In the genomic region with DNA sequence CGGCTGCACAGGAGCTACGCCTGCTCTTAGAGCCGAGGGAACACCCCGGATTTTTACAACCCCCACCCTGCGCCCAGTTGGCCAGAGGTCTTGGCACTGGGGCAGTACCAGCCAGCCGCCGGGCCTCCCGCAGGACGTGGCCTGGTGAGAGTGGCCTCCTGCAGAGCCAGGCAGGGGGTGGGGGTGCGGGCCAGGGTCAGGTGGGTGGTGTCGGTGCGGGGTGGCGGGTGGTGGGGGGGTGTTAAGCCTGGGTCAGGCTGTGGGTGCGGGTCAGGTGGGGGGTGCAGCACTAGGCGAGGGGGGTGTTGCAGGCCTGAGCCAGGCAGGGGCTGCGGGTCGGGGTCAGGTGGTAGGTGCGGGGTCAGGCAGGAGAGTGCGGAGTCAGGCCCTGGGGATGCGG, we compare ENCODE assay signal across 8 cellular contexts. TPM values are rescaled to one million over a fixed set of nuclear protein-coding genes. Genes with fewer than 3 reads are reported as not detected.
DNase-seq lines count a peak whose midpoint lies in the region; ATAC-seq and TF ChIP-seq lines count a peak whose summit lies in the region.

No MANE protein-coding gene starts in this region.

- no peaks in the 10 kb centered on the region for H3K4me1 ChIP-seq in GM23248 (ENCODE audit: insufficient read depth)
- H3K4me1 ChIP-seq in right cardiac atrium (ENCODE audit: control insufficient read depth, insufficient read depth, low read length), result no peaks in the 10 kb centered on the region
- H3K4me1 ChIP-seq in skeletal muscle satellite cell (ENCODE audit: control insufficient read depth, insufficient read depth, low read length), result peaks cover 8% of the 10 kb centered on the region

- H3K4me3 ChIP-seq in GM23248 (peak overlapping the region; percentile 52), right cardiac atrium (ENCODE audit: low read length) (peak overlapping the region; percentile 80), skeletal muscle satellite cell (ENCODE audit: low read length) (peak overlapping the region; percentile 66), lower leg skin (ENCODE audit: low read depth, poor library complexity, severe bottlenecking) (no peak overlapping the region)

- H3K4me3 Mint-ChIP-seq in activated T-helper 1 cell treated with anti-CD3 and anti-CD28 coated beads, Interleukin-12 subunit alpha, Interleukin-12 subunit beta, Interleukin-2, Interleukin-4 antibody, amounts not matched to agents 30 ng/mL and 10 ng/mL and 1 ng/mL, durations not matched to agents 14 hours and 24 hours and 36 hours, result peak overlapping the region; percentile 85

- no peaks in the 10 kb centered on the region for H3K36me3 ChIP-seq in GM23248 (ENCODE audit: low read depth)
- peaks cover 27% of the 10 kb centered on the region for H3K36me3 ChIP-seq in skeletal muscle satellite cell (ENCODE audit: insufficient read depth, low read length)

- H3K9me2 ChIP-seq in GM23248 (ENCODE audit: insufficient read depth), result no peaks in the 10 kb centered on the region

- in situ Hi-C loops in GM23248 (cut with MboI), result no loop called here

- H3K36me3 Mint-ChIP-seq in activated T-helper 1 cell treated with anti-CD3 and anti-CD28 coated beads, Interleukin-12 subunit alpha, Interleukin-12 subunit beta, Interleukin-2, Interleukin-4 antibody, amounts not matched to agents 30 ng/mL and 10 ng/mL and 1 ng/mL, durations not matched to agents 14 hours and 24 hours and 36 hours (ENCODE audit: low read depth), result peaks cover 12% of the 10 kb centered on the region

- ATAC-seq in right cardiac atrium, result peak; percentile 4 to 10
- ATAC-seq in HG03469 (IDR thresholded peaks at IDR 0.05; ENCODE audit: unreplicated experiment), result no peak
- no peak for ATAC-seq in GM21423 (IDR thresholded peaks at IDR 0.05; ENCODE audit: unreplicated experiment)

- peak overlapping the region; percentile 52 for H3K4me2 ChIP-seq in GM23248 (ENCODE audit: unreplicated experiment)
- H3K4me2 ChIP-seq in skeletal muscle satellite cell (ENCODE audit: low read length), result peak overlapping the region; percentile 76

- H3K27ac ChIP-seq in GM23248 (no peak overlapping the region), right cardiac atrium (ENCODE audit: low read length) (no peak overlapping the region)

- intact Hi-C loops in activated T-helper 1 cell treated with anti-CD3 and anti-CD28 coated beads, Interleukin-12 subunit alpha, Interleukin-12 subunit beta, Interleukin-2, Interleukin-4 antibody, amounts not matched to agents 30 ng/mL and 10 ng/mL and 1 ng/mL, durations not matched to agents 14 hours and 24 hours and 36 hours (cut with micrococcal nuclease), result loop anchor here (10.0 kb wide), 2 partner anchors 918 to 1188 kb away; a partner anchor contains a TSS
- intact Hi-C loops in right cardiac atrium (cut with DNase I) (no loop called here), lower leg skin (cut with DNase I; ENCODE audit: low total_unique reads) (no loop called here)

- H3F3A ChIP-seq in GM23248 (ENCODE audit: insufficient read depth), result no peaks in the 10 kb centered on the region

- H3K4me1 Mint-ChIP-seq in activated T-helper 1 cell treated with anti-CD3 and anti-CD28 coated beads, Interleukin-12 subunit alpha, Interleukin-12 subunit beta, Interleukin-2, Interleukin-4 antibody, amounts not matched to agents 30 ng/mL and 10 ng/mL and 1 ng/mL, durations not matched to agents 14 hours and 24 hours and 36 hours (ENCODE audit: low read depth), result peaks cover 5% of the 10 kb centered on the region

- WGBS in GM23248 (ENCODE audit: low coverage in 1 of 2, low lambda C conversion rate in 2 of 2, missing lambda C conversion rate in 2 of 2), 2 experiments, result 22 to 37% methylated on average over 9 to 16 of the region's 20 CpGs
- 48% methylated on average over 20 of the region's 20 CpGs for WGBS in right cardiac atrium
- 9 to 29% methylated on average over 10 to 12 of the region's 20 CpGs for WGBS in lower leg skin, 2 donors

- TF ChIP-seq CTCF in lower leg skin (IDR thresholded peaks at IDR 0.05), result no peak

- 0 out of 2 replicates have a peak, but pooled peaks cover 10% of the 10 kb centered on the region for H3K79me2 ChIP-seq in GM23248 (ENCODE audit: insufficient read depth)

- H3K27me3 ChIP-seq in GM23248 (replicated peaks; ENCODE audit: insufficient read depth) (no peaks in the 10 kb centered on the region), right cardiac atrium (ENCODE audit: control insufficient read depth, insufficient read depth) (no peaks in the 10 kb centered on the region), skeletal muscle satellite cell (ENCODE audit: control insufficient read depth, insufficient read depth, low read length) (no peaks in the 10 kb centered on the region)

- DNase-seq in GM23248, result no peak
- DNase-seq in activated T-helper 1 cell treated with anti-CD3 and anti-CD28 coated beads, Interleukin-12 subunit alpha, Interleukin-12 subunit beta, Interleukin-2, Interleukin-4 antibody, amounts not matched to agents 30 ng/mL and 10 ng/mL and 1 ng/mL, durations not matched to agents 14 hours and 24 hours and 36 hours (ENCODE audit: low spot score), result no peak
- peak; percentile 48 to 79 (median 73) for DNase-seq in right cardiac atrium
- DNase-seq in OCI-M1 (lab: John Stamatoyannopoulos, UW), result no peak
- no peak for DNase-seq in lower leg skin (ENCODE audit: low spot score in 2 of 2)

- no peak for TF ChIP-seq POLR2A in lower leg skin (IDR thresholded peaks at IDR 0.05)

- H3K27me3 Mint-ChIP-seq in activated T-helper 1 cell treated with anti-CD3 and anti-CD28 coated beads, Interleukin-12 subunit alpha, Interleukin-12 subunit beta, Interleukin-2, Interleukin-4 antibody, amounts not matched to agents 30 ng/mL and 10 ng/mL and 1 ng/mL, durations not matched to agents 14 hours and 24 hours and 36 hours (ENCODE audit: insufficient read depth), result peaks cover 16% of the 10 kb centered on the region

- H4K20me1 ChIP-seq in GM23248 (ENCODE audit: insufficient read depth), result no peaks in the 10 kb centered on the region

- H3K9ac ChIP-seq in GM23248 (peak overlapping the region; percentile 33), skeletal muscle satellite cell (ENCODE audit: low read depth, low read length) (peak overlapping the region; percentile 26)

- no peaks in the 10 kb centered on the region for H3K9me3 Mint-ChIP-seq in activated T-helper 1 cell treated with anti-CD3 and anti-CD28 coated beads, Interleukin-12 subunit alpha, Interleukin-12 subunit beta, Interleukin-2, Interleukin-4 antibody, amounts not matched to agents 30 ng/mL and 10 ng/mL and 1 ng/mL, durations not matched to agents 14 hours and 24 hours and 36 hours

- no peak overlapping the region for H2AFZ ChIP-seq in GM23248

- no peaks in the 10 kb centered on the region for H3K9me3 ChIP-seq in GM23248 (ENCODE audit: low read depth)
- H3K9me3 ChIP-seq in right cardiac atrium (ENCODE audit: control insufficient read depth, low read length), result no peaks in the 10 kb centered on the region
- no peaks in the 10 kb centered on the region for H3K9me3 ChIP-seq in skeletal muscle satellite cell (replicated peaks; ENCODE audit: low read length)

- H3K27ac Mint-ChIP-seq in activated T-helper 1 cell treated with anti-CD3 and anti-CD28 coated beads, Interleukin-12 subunit alpha, Interleukin-12 subunit beta, Interleukin-2, Interleukin-4 antibody, amounts not matched to agents 30 ng/mL and 10 ng/mL and 1 ng/mL, durations not matched to agents 14 hours and 24 hours and 36 hours, result no peak overlapping the region

RNA-seq across cellular contexts. Expression of a gene that starts 0.6 kb away (rescaled TPM):
- 76.1 and 82.2 TPM in 2 replicates for total RNA-seq in GM23248 (2014; rRNA removed; shearing (Covaris generic))
- polyA plus RNA-seq in GM23248 (2016; fragmentation: Nextera tagmentation; extraction: Ambion mirVana) (147 and 150 TPM in 2 replicates), right cardiac atrium (177 TPM)
- 69.3 and 69.6 TPM in 2 replicates for total RNA-seq in activated T-helper 1 cell treated with anti-CD3 and anti-CD28 coated beads, Interleukin-12 subunit alpha, Interleukin-12 subunit beta, Interleukin-2, Interleukin-4 antibody, amounts not matched to agents 30 ng/mL and 10 ng/mL and 1 ng/mL, durations not matched to agents 14 hours and 24 hours and 36 hours
- total RNA-seq in right cardiac atrium (100 to 1,000 TPM in 2 of 4 donors, 10 to 100 TPM in 2; 91.0 to 124 (median 107) TPM), lower leg skin (10 to 100 TPM; 40.0 to 85.7 (median 61.8) TPM)
- 68.2 and 75.1 TPM in 2 replicates for total RNA-seq in skeletal muscle satellite cell (2012; rRNA removed)

RNA-seq across cellular contexts. Expression of a gene that starts 6.6 kb away (rescaled TPM):
- 4.1 and 5.8 TPM in 2 replicates for total RNA-seq in GM23248 (2014; rRNA removed; shearing (Covaris generic))
- polyA plus RNA-seq in GM23248 (2016; fragmentation: Nextera tagmentation; extraction: Ambion mirVana) (4.5 TPM in 2 replicates), right cardiac atrium (2.7 TPM)
- 6.6 and 7.5 TPM in 2 replicates for total RNA-seq in activated T-helper 1 cell treated with anti-CD3 and anti-CD28 coated beads, Interleukin-12 subunit alpha, Interleukin-12 subunit beta, Interleukin-2, Interleukin-4 antibody, amounts not matched to agents 30 ng/mL and 10 ng/mL and 1 ng/mL, durations not matched to agents 14 hours and 24 hours and 36 hours
- total RNA-seq in right cardiac atrium (1 to 10 TPM; 2.9 to 3.4 (median 3.2) TPM), lower leg skin (10 to 100 TPM in 3 of 4 donors, 1 to 10 TPM in 1; 8.1 to 21.8 (median 14.4) TPM)
- 4.1 and 4.4 TPM in 2 replicates for total RNA-seq in skeletal muscle satellite cell (2012; rRNA removed)

RNA-seq across cellular contexts. Expression of a gene that starts 14.7 kb away (rescaled TPM):
- 19.5 and 24.5 TPM in 2 replicates for total RNA-seq in GM23248 (2014; rRNA removed; shearing (Covaris generic))
- 20.9 and 21.5 TPM in 2 replicates for polyA plus RNA-seq in GM23248 (2016; fragmentation: Nextera tagmentation; extraction: Ambion mirVana)
- 45.4 and 51.8 TPM in 2 replicates for total RNA-seq in activated T-helper 1 cell treated with anti-CD3 and anti-CD28 coated beads, Interleukin-12 subunit alpha, Interleukin-12 subunit beta, Interleukin-2, Interleukin-4 antibody, amounts not matched to agents 30 ng/mL and 10 ng/mL and 1 ng/mL, durations not matched to agents 14 hours and 24 hours and 36 hours
- total RNA-seq in right cardiac atrium, result 10 to 100 TPM; 19.7 to 25.0 (median 21.8) TPM
- polyA plus RNA-seq in right cardiac atrium, result 26.9 TPM
- 25.6 and 42.4 TPM in 2 replicates for total RNA-seq in skeletal muscle satellite cell (2012; rRNA removed)
- 10 to 100 TPM; 11.1 to 15.8 (median 15.0) TPM for total RNA-seq in lower leg skin

RNA-seq across cellular contexts. Expression of a gene that starts 21.4 kb away (rescaled TPM):
- 22.8 and 26.1 TPM in 2 replicates for total RNA-seq in GM23248 (2014; rRNA removed; shearing (Covaris generic))
- polyA plus RNA-seq in GM23248 (2016; fragmentation: Nextera tagmentation; extraction: Ambion mirVana) (50.7 and 53.4 TPM in 2 replicates), right cardiac atrium (25.3 TPM)
- 64.9 and 67.9 TPM in 2 replicates for total RNA-seq in activated T-helper 1 cell treated with anti-CD3 and anti-CD28 coated beads, Interleukin-12 subunit alpha, Interleukin-12 subunit beta, Interleukin-2, Interleukin-4 antibody, amounts not matched to agents 30 ng/mL and 10 ng/mL and 1 ng/mL, durations not matched to agents 14 hours and 24 hours and 36 hours
- total RNA-seq in right cardiac atrium (10 to 100 TPM; 17.2 to 21.7 (median 19.9) TPM), lower leg skin (10 to 100 TPM; 16.4 to 36.0 (median 25.6) TPM)
- total RNA-seq in skeletal muscle satellite cell (2012; rRNA removed), result 32.4 and 37.4 TPM in 2 replicates

RNA-seq across cellular contexts. Expression of a gene that starts 25.3 kb away (rescaled TPM):
- not detected in 2 replicates for total RNA-seq in GM23248 (2014; rRNA removed; shearing (Covaris generic))
- polyA plus RNA-seq in GM23248 (2016; fragmentation: Nextera tagmentation; extraction: Ambion mirVana) (not detected in 2 replicates), right cardiac atrium (not detected)
- not detected in 2 replicates for total RNA-seq in activated T-helper 1 cell treated with anti-CD3 and anti-CD28 coated beads, Interleukin-12 subunit alpha, Interleukin-12 subunit beta, Interleukin-2, Interleukin-4 antibody, amounts not matched to agents 30 ng/mL and 10 ng/mL and 1 ng/mL, durations not matched to agents 14 hours and 24 hours and 36 hours
- total RNA-seq in right cardiac atrium (not detected), lower leg skin (not detected)
- 0.51 TPM in 1 of 2 replicates, not detected in the other for total RNA-seq in skeletal muscle satellite cell (2012; rRNA removed)

Comparison
In these comparisons a context has a peak if more than half of its experiments do, and no peak if none do; other contexts are left out.
1. DNase-seq: peak in right cardiac atrium (3 of 3); none in GM23248 (single experiment), activated T-helper 1 cell treated with anti-CD3 and anti-CD28 coated beads, Interleukin-12 subunit alpha, Interleukin-12 subunit beta, Interleukin-2, Interleukin-4 antibody, amounts not matched to agents 30 ng/mL and 10 ng/mL and 1 ng/mL, durations not matched to agents 14 hours and 24 hours and 36 hours (single experiment), OCI-M1 (single experiment) and lower leg skin (0 of 2).
2. ATAC-seq: peak in right cardiac atrium (2 of 2); none in HG03469 (single experiment) and GM21423 (single experiment).